In genomic region chr18:26545737-26546136, GRCh38 we compare ENCODE assay signal across 1 cellular context.
TF ChIP-seq lines count a peak whose summit lies in the region.

No MANE protein-coding gene starts in this region.

TF ChIP-seq in GM12878, 131 proteins besides CTCF, POLR2A, EP300 and RAD21 (continued from another document):
- TF ChIP-seq NKRF (conservative IDR thresholded peaks at IDR 0.05): no peak
- no peak for TF ChIP-seq JUND (IDR thresholded peaks at IDR 0.05; ENCODE audit: low read depth, low read length)
- no peak for TF ChIP-seq CEBPB (IDR thresholded peaks at IDR 0.05; ENCODE audit: borderline replicate concordance in 1 of 2, low read depth in 2 of 2, low read length in 2 of 2)
- TF ChIP-seq SIX5 (IDR thresholded peaks at IDR 0.05; ENCODE audit: low read depth, low read length, severe bottlenecking): no peak
- no peak for TF ChIP-seq SREBF2 (IDR thresholded peaks at IDR 0.05; ENCODE audit: low read length)
- TF ChIP-seq MTA2 (IDR thresholded peaks at IDR 0.05; ENCODE audit: low read depth): no peak
- no peak for TF ChIP-seq CBX5 (IDR thresholded peaks at IDR 0.05; ENCODE audit: low read depth)
- TF ChIP-seq BRCA1 (IDR thresholded peaks at IDR 0.05; ENCODE audit: low read depth, low read length): no peak
- no peak for TF ChIP-seq ZNF592 (IDR thresholded peaks at IDR 0.05)
- no peak for TF ChIP-seq SKIL (IDR thresholded peaks at IDR 0.05; ENCODE audit: low read depth, poor library complexity, severe bottlenecking)
- TF ChIP-seq DPF2 (IDR thresholded peaks at IDR 0.05): no peak
- no peak for TF ChIP-seq ZBTB4 (CRISPR knock-in tag; IDR thresholded peaks at IDR 0.05)
